In the genomic region with DNA sequence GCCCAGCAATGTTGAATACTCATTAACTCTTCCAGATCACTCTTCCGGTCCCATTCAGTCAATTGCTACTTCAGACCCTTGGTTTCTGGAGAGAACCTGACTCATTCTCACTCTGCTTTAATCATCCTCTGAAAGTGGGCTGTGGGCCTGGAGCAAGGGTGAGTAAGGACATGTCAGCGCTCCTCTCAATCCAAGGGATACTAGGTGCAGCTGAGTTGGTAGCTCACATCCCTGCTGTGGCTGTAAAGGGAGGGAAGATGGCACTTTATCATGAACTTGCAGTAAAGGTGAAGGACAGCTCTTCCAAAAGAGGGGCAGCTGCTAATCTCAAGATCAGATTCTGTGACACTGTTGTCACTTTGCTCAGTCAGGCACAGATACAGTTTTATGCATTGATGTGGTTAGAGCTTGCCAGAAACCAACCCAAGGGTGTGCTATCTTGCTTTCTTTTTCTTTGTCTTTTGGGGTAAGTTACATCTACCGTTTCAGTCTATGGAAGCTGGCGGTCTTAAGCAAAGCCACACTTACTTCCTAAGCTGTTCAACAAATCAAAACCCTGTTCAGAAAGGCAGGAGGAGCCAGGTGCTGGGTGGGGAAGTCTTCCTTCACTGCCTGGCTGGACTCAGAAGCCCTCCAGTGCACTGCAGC, we compare ENCODE assay signal across 8 cellular contexts. TPM values are rescaled to one million over a fixed set of nuclear protein-coding genes. Genes with fewer than 3 reads are reported as not detected.
A peak's percentile ranks its signal among the peaks of the same experiment; 100 is the strongest.
DNase-seq lines count a peak whose midpoint lies in the region; ATAC-seq and TF ChIP-seq lines count a peak whose summit lies in the region.

No MANE protein-coding gene starts in this region.

- peak; percentile 35 to 36 for DNase-seq in stimulated activated CD4-positive, alpha-beta T cell treated with anti-CD3 and anti-CD28 coated beads, Interleukin-15, amount 100 ng/mL, for 48 hours (ENCODE audit: low read depth in 2 of 2)
- DNase-seq in lower lobe of right lung (no peak), NCI-H1105 treated with DMSO at 0.1 percent for 48 hours (lab: John Stamatoyannopoulos, UW) (no peak), superior temporal gyrus (ENCODE audit: extremely low spot score) (no peak), sciatic nerve (ENCODE audit: low spot score) (no peak)

- peaks cover 3% of the 10 kb centered on the region for H3K9me3 Mint-ChIP-seq in activated T-helper 17 cell treated with anti-CD3 and anti-CD28 coated beads, Interleukin-2, amount 50 U/mL, for 72 hours

- intact Hi-C loops in lower lobe of right lung (cut with DNase I) (no loop called here), sciatic nerve (cut with DNase I) (no loop called here)

- no peaks in the 10 kb centered on the region for H3K27me3 ChIP-seq in lower lobe of right lung (ENCODE audit: low read depth)

- no peak overlapping the region for H3K27ac ChIP-seq in lower lobe of right lung

- H3K4me1 Mint-ChIP-seq in activated T-helper 17 cell treated with anti-CD3 and anti-CD28 coated beads, Interleukin-2, amount 50 U/mL, for 72 hours = peaks cover 31% of the 10 kb centered on the region

- no peaks in the 10 kb centered on the region for H3K27me3 Mint-ChIP-seq in activated T-helper 17 cell treated with anti-CD3 and anti-CD28 coated beads, Interleukin-2, amount 50 U/mL, for 72 hours

- no peaks in the 10 kb centered on the region for H3K9me3 ChIP-seq in lower lobe of right lung

- no peaks in the 10 kb centered on the region for H3K4me1 ChIP-seq in lower lobe of right lung

- H3K36me3 ChIP-seq in lower lobe of right lung = no peaks in the 10 kb centered on the region

- peak; percentile 75 for ATAC-seq in GM18870 (IDR thresholded peaks at IDR 0.05; ENCODE audit: unreplicated experiment)
- peak; percentile 72 for ATAC-seq in HG03460 (IDR thresholded peaks at IDR 0.05; ENCODE audit: unreplicated experiment)
- ATAC-seq in activated T-helper 17 cell treated with anti-CD3 and anti-CD28 coated beads, Interleukin-2, amount 50 U/mL, for 72 hours (replicated peaks) = peak; percentile 98
- no peak for ATAC-seq in lower lobe of right lung
- ATAC-seq in sciatic nerve = no peak

- H3K27ac Mint-ChIP-seq in activated T-helper 17 cell treated with anti-CD3 and anti-CD28 coated beads, Interleukin-2, amount 50 U/mL, for 72 hours = peak overlapping the region; percentile 89

- H3K4me3 ChIP-seq in lower lobe of right lung = no peak overlapping the region

- H3K36me3 Mint-ChIP-seq in activated T-helper 17 cell treated with anti-CD3 and anti-CD28 coated beads, Interleukin-2, amount 50 U/mL, for 72 hours (ENCODE audit: low read depth) = no peaks in the 10 kb centered on the region

- H3K4me3 Mint-ChIP-seq in activated T-helper 17 cell treated with anti-CD3 and anti-CD28 coated beads, Interleukin-2, amount 50 U/mL, for 72 hours = peak overlapping the region; percentile 67

- TF ChIP-seq CTCF in lower lobe of right lung (IDR thresholded peaks at IDR 0.05) = no peak

RNA-seq across cellular contexts. Expression of a gene that starts 26.5 kb away (rescaled TPM):
- total RNA-seq in activated T-helper 17 cell treated with anti-CD3 and anti-CD28 coated beads, Interleukin-2, amount 50 U/mL, for 72 hours = 10 to 100 TPM; 40.9 to 53.0 TPM
- total RNA-seq in lower lobe of right lung = 29.5 TPM
- total RNA-seq in sciatic nerve = 31.8 TPM

Comparison
In these comparisons a context has a peak if more than half of its experiments do, and no peak if none do; other contexts are left out.
1. ATAC-seq: peak in GM18870 (single experiment), HG03460 (single experiment) and activated T-helper 17 cell treated with anti-CD3 and anti-CD28 coated beads, Interleukin-2, amount 50 U/mL, for 72 hours (single experiment); none in lower lobe of right lung (0 of 2) and sciatic nerve (single experiment).
2. DNase-seq: peak in stimulated activated CD4-positive, alpha-beta T cell treated with anti-CD3 and anti-CD28 coated beads, Interleukin-15, amount 100 ng/mL, for 48 hours (2 of 2); none in lower lobe of right lung (single experiment), NCI-H1105 treated with DMSO at 0.1 percent for 48 hours (single experiment), superior temporal gyrus (single experiment) and sciatic nerve (single experiment).